ENCODE assay signal across 17 cellular contexts in the genomic region with DNA sequence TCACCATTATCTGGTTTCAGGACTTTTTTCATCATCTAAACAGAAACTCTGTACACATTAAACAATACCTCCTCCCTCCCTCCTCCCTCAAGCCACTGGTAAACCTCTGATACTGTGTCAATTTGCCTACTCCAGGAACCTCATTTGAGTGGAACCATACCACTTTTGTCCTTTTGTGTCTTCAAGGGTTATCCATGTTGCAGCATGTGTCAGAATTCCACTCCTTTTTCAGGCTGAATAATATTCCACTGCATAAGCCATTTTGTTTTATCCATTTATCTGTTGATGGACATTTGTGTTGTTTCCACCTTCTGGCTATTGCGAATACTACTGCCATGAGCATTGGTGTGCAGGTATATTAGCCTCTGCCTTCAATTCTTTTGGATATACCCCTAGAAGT.
"Had no signal": no experiment of that assay in that cellular context is flagged by ENCODE, and none has a peak within 500 bp of the region (broad histone marks: within the 10 kb centered on the region; RNA-seq: fewer than 3 reads in every experiment).

No MANE protein-coding gene starts in this region.

- H3K9me3 ChIP-seq: stomach, suprapubic skin, testis, thoracic aorta, thyroid gland, tibial artery, tibial nerve, transverse colon, upper lobe of left lung, upper lobe of right lung, uterus, vagina had no signal

- H3K36me3 ChIP-seq: uterus had no signal

- H3K27ac ChIP-seq: stomach, suprapubic skin, testis, thoracic aorta, thyroid gland, tibial artery, tibial nerve, transverse colon, upper lobe of left lung, upper lobe of right lung, uterus, vagina had no signal

- H3K4me1 ChIP-seq: stomach, suprapubic skin, testis, thyroid gland, tibial artery, tibial nerve, transverse colon, upper lobe of left lung, upper lobe of right lung, uterus, vagina had no signal

- H3K4me3 ChIP-seq: stomach, suprapubic skin, testis, thoracic aorta, thyroid gland, tibial artery, tibial nerve, transverse colon, upper lobe of left lung, upper lobe of right lung, uterus, vagina had no signal

- ATAC-seq: stimulated activated effector memory CD8-positive, alpha-beta T cell treated with anti-CD3 and anti-CD28 coated beads, Interleukin-12 subunit alpha, Interleukin-12 subunit beta, amount 100 ng/mL, for 72 hours; stimulated activated memory B cell treated with anti-CD40 and anti-IgM and Interleukin-4, amounts not matched to agents 10 μg/mL and 1 μg/mL and 100 μg/mL, for 72 hours; stimulated activated naive B cell treated with anti-CD40 and anti-IgM and Interleukin-4, amounts not matched to agents 10 μg/mL and 1 μg/mL and 100 μg/mL, for 72 hours; stimulated activated naive CD8-positive, alpha-beta T cell treated with anti-CD3 and anti-CD28 coated beads, Interleukin-15, amount 100 ng/mL, for 72 hours; stimulated activated naive CD8-positive, alpha-beta T cell treated with anti-CD3 and anti-CD28 coated beads, Interleukin-15, Interleukin-2, amounts not matched to agents 100 U/mL and 50 U/mL, for 24 hours; upper lobe of right lung had no signal
